Comparison of ENCODE assay signal across 18 cellular contexts in the genomic region with DNA sequence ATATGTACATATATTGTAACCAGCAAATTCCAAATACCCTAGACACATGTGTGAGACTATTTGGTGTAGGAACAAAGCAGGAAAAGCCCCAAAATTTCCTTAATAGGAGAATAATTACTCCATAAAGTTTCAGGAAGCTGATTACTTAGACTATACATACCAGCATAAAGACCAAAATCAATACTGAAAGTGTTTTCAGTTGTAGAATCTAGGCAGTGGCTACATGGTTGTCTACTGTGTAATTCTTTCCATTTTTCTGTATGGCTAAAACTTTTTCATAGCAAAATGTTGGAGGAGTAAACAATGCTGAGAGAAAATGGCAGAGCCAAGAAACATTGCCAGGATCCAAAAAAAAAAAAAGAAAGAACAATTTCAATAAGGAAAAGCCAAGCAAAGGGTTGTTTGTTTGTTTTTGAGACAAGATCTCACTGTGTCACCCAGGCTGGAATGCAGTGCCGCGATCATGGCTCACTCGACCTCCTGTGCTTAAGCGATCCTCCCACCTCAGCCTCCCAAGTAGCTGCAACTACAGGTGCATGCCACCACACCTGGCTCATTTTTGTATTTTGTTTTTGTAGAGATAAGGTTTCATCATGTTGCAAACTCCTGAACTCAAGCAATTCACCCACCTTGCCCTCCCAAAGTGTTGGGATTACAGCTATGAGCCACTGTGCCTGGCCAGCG.
"Had no signal": no experiment of that assay in that cellular context is flagged by ENCODE, and none has a peak within 500 bp of the region (broad histone marks: within the 10 kb centered on the region; RNA-seq: fewer than 3 reads in every experiment).

No MANE protein-coding gene starts in this region.

- H3K27me3 ChIP-seq: body of pancreas, esophagus muscularis mucosa, gastroesophageal sphincter, heart left ventricle, right atrium auricular region, upper lobe of right lung had no signal

- DNase-seq: activated CD4-positive, alpha-beta T cell treated with anti-CD3 and anti-CD28 coated beads, Interleukin-2, amount 50 U/mL, for 4 hours; activated naive CD8-positive, alpha-beta T cell treated with anti-CD3 and anti-CD28 coated beads, Interleukin-2, amount 10 ng/mL, durations not matched to agents 7 days and 5 days; body of pancreas; dermis blood vessel endothelial cell; effector memory CD4-positive, alpha-beta T cell; heart left ventricle; kidney glomerular epithelial cell; left ventricle myocardium inferior; stimulated activated CD4-positive, alpha-beta T cell treated with anti-CD3 and anti-CD28 coated beads, Interleukin-2, amount 100 ng/mL, for 48 hours; upper lobe of right lung had no signal

- H3K4me3 ChIP-seq: body of pancreas, esophagus muscularis mucosa, gastroesophageal sphincter, heart left ventricle, left ventricle myocardium inferior, prostate gland, right atrium auricular region, thoracic aorta, upper lobe of right lung had no signal

- H3K27ac Mint-ChIP-seq: activated naive CD8-positive, alpha-beta T cell treated with anti-CD3 and anti-CD28 coated beads, Interleukin-2, amount 10 ng/mL, durations not matched to agents 7 days and 5 days; activated T-helper 2 cell treated with anti-CD3 and anti-CD28 coated beads, Interferon-gamma antibody, Interleukin-2, Interleukin-4, amounts not matched to agents 10 μg/mL and 5 μg/mL and 100 μg/mL, durations not matched to agents 14 hours and 24 hours and 36 hours; T-helper 1 cell treated with Interleukin-12 subunit alpha and Interleukin-12 subunit beta and Interleukin-4 antibody, amounts not matched to agents 30 μg/mL and 1 μg/mL, for 36 hours had no signal

- H3K9me3 Mint-ChIP-seq: activated naive CD8-positive, alpha-beta T cell treated with anti-CD3 and anti-CD28 coated beads, Interleukin-2, amount 10 ng/mL, durations not matched to agents 7 days and 5 days had no signal

- H3K27ac ChIP-seq: body of pancreas, esophagus muscularis mucosa, gastroesophageal sphincter, heart left ventricle, left ventricle myocardium inferior, prostate gland, right atrium auricular region, thoracic aorta, upper lobe of right lung had no signal

- H3K27me3 Mint-ChIP-seq: activated naive CD8-positive, alpha-beta T cell treated with anti-CD3 and anti-CD28 coated beads, Interleukin-2, amount 10 ng/mL, durations not matched to agents 7 days and 5 days had no signal

- H3K4me1 Mint-ChIP-seq: neural crest cell had no signal

- H3K9me3 ChIP-seq: body of pancreas, esophagus muscularis mucosa, gastroesophageal sphincter, left ventricle myocardium inferior, prostate gland, right atrium auricular region, thoracic aorta, upper lobe of right lung had no signal

- H3K4me3 Mint-ChIP-seq: activated naive CD8-positive, alpha-beta T cell treated with anti-CD3 and anti-CD28 coated beads, Interleukin-2, amount 10 ng/mL, durations not matched to agents 7 days and 5 days; neural crest cell; T-helper 1 cell treated with Interleukin-12 subunit alpha and Interleukin-12 subunit beta and Interleukin-4 antibody, amounts not matched to agents 30 μg/mL and 1 μg/mL, for 36 hours had no signal

- H3K4me1 ChIP-seq: body of pancreas, prostate gland, right atrium auricular region, upper lobe of right lung had no signal
